In genomic region chr20:61833807-61834610, GRCh38 we compare ENCODE assay signal across 24 cellular contexts.
DNase-seq lines count a peak whose midpoint lies in the region; ATAC-seq, FAIRE-seq and TF ChIP-seq lines count a peak whose summit lies in the region.
"Had no signal": no experiment of that assay in that cellular context is flagged by ENCODE, and none has a peak within 500 bp of the region (broad histone marks: within the 10 kb centered on the region; RNA-seq: fewer than 3 reads in every experiment).

No MANE protein-coding gene starts in this region.

- CTCF ChIA-PET in WTC11 (lab: Charles Lee) (interaction anchor here (1.1 kb wide), 1 partner anchor 110 kb away, joined by 3 read pairs; no protein-coding TSS in a partner anchor), HepG2 (lab: Yijun Ruan, JAX; ENCODE audit: low intra/inter-chr PET ratio, low total read pairs) (no interaction called here)

- DNase-seq in left cardiac atrium = peak; percentile 6
- DNase-seq in cardiac septum (ENCODE audit: low spot score) = no peak
- DNase-seq in WTC11 (ENCODE audit: low spot score) = no peak
- DNase-seq in HepG2 (ENCODE audit: low spot score) = no peak
- DNase-seq in EL = no peak
- no peak for DNase-seq in AG20443 (ENCODE audit: low spot score)
- DNase-seq: Caco-2; CD4-positive, alpha-beta T cell; DMS 273 treated with DMSO at 0.1 percent for 48 hours; DMS79 treated with DMSO at 0.1 percent for 48 hours; GOT3; Kasumi-1; NCI-H1417; NCI-H1694 treated with DMSO at 0.1 percent for 48 hours; NCI-H446; NCI-H526; OCI-M1; SHP77 treated with DMSO at 0.1 percent for 48 hours; T-cell had no signal

- TF ChIP-seq EP300 in HepG2 (IDR thresholded peaks at IDR 0.05; ENCODE audit: low read depth in 2 of 2, low read length in 2 of 2) = no peak
- no peak for TF ChIP-seq EP300 in HepG2 (CRISPR knock-in tag; IDR thresholded peaks at IDR 0.05; ENCODE audit: borderline replicate concordance)

- no peaks in the 10 kb centered on the region; the same call in 1 of the 2 replicates for H4K20me1 ChIP-seq in HepG2 (ENCODE audit: insufficient read depth, low read length)
- H4K20me1 ChIP-seq: BLaER1 had no signal

- in situ Hi-C loops in HepG2 (cut with HindIII; ENCODE audit: extremely low pct_ligation_motif_present, low pct_unique_long_range_greater_than_20kb) = no loop called here

- H3K9me3 ChIP-seq in HepG2 (ENCODE audit: low read length) = no peaks in the 10 kb centered on the region
- H3K9me3 ChIP-seq: BLaER1 had no signal

- no peak overlapping the region for H3K4me3 ChIP-seq in HepG2 (replicated peaks in 1 of 3; ENCODE audit: insufficient read depth in 1 of 3, low read depth in 2 of 3, low read length in 3 of 3)
- H3K4me3 ChIP-seq: BLaER1, GM12878 had no signal

- no peak overlapping the region for H3K4me2 ChIP-seq in HepG2 (ENCODE audit: low read depth, low read length)
- H3K4me2 ChIP-seq: BLaER1 had no signal

- ATAC-seq in left cardiac atrium (no peak), WTC11 (no peak; the same call in 1 of the 2 replicates), HepG2 (no peak)
- ATAC-seq in stimulated activated memory B cell treated with anti-CD40 and anti-IgM and Interleukin-4, amounts not matched to agents 10 μg/mL and 1 μg/mL and 100 μg/mL, for 72 hours = no peak
- ATAC-seq: GM12878, T-cell had no signal

- WGBS in HepG2 (ENCODE audit: low lambda C conversion rate) = 32% methylated on average over 13 of the region's 14 CpGs

- H3K9ac ChIP-seq in HepG2 (ENCODE audit: insufficient read depth, low read depth, low read length) = no peak overlapping the region
- H3K9ac ChIP-seq: BLaER1 had no signal

- no peaks in the 10 kb centered on the region for H3K36me3 ChIP-seq in HepG2 (replicated peaks in 1 of 2; ENCODE audit: control insufficient read depth in 1 of 2, insufficient read depth in 2 of 2, low read length in 2 of 2)
- H3K36me3 ChIP-seq: BLaER1 had no signal

- no peak overlapping the region for H3K4me3 Mint-ChIP-seq in WTC11
- H3K4me3 Mint-ChIP-seq in stimulated activated memory B cell treated with anti-CD40 and anti-IgM and Interleukin-4, amounts not matched to agents 10 μg/mL and 1 μg/mL and 100 μg/mL, for 72 hours = no peak overlapping the region
- H3K4me3 Mint-ChIP-seq: CD4-positive, alpha-beta T cell; IgD-negative memory B cell; T-cell had no signal

- POLR2A ChIA-PET in WTC11 (lab: Charles Lee) = no interaction called here
- POLR2A ChIA-PET in HepG2 (lab: Yijun Ruan, JAX) = no interaction called here

- no peak overlapping the region for H3K27ac ChIP-seq in HepG2 (ENCODE audit: extremely low read length, insufficient read depth, low read length)
- H3K27ac ChIP-seq: BLaER1 had no signal

- H3K4me1 Mint-ChIP-seq in WTC11 = no peaks in the 10 kb centered on the region
- no peaks in the 10 kb centered on the region for H3K4me1 Mint-ChIP-seq in stimulated activated memory B cell treated with anti-CD40 and anti-IgM and Interleukin-4, amounts not matched to agents 10 μg/mL and 1 μg/mL and 100 μg/mL, for 72 hours
- H3K4me1 Mint-ChIP-seq: IgD-negative memory B cell, T-cell had no signal

- TF ChIP-seq CTCF in WTC11 (IDR thresholded peaks at IDR 0.05) (no peak), HepG2 (CRISPR knock-in tag; IDR thresholded peaks at IDR 0.05) (no peak)

- TF ChIP-seq RAD21 in HepG2 (CRISPR knock-in tag; IDR thresholded peaks at IDR 0.05) = no peak

- peaks cover 3% of the 10 kb centered on the region; the same call in 1 of the 2 replicates for H3K36me3 Mint-ChIP-seq in WTC11
- no peaks in the 10 kb centered on the region for H3K36me3 Mint-ChIP-seq in stimulated activated memory B cell treated with anti-CD40 and anti-IgM and Interleukin-4, amounts not matched to agents 10 μg/mL and 1 μg/mL and 100 μg/mL, for 72 hours
- H3K36me3 Mint-ChIP-seq: IgD-negative memory B cell, T-cell had no signal

- H2AFZ ChIP-seq in HepG2 (ENCODE audit: low read length) = no peak overlapping the region

- no peaks in the 10 kb centered on the region for H3K79me2 ChIP-seq in HepG2 (ENCODE audit: insufficient read depth, low read length)

- peaks cover 6% of the 10 kb centered on the region for H3K9me3 Mint-ChIP-seq in WTC11
- no peaks in the 10 kb centered on the region for H3K9me3 Mint-ChIP-seq in stimulated activated memory B cell treated with anti-CD40 and anti-IgM and Interleukin-4, amounts not matched to agents 10 μg/mL and 1 μg/mL and 100 μg/mL, for 72 hours
- H3K9me3 Mint-ChIP-seq: CD4-positive, alpha-beta T cell; T-cell had no signal

- peaks cover 34 to 91% of the 10 kb centered on the region in 2 experiments for H3K27me3 ChIP-seq in HepG2 (ENCODE audit: control insufficient read depth in 1 of 2, insufficient read depth in 2 of 2, low read length in 2 of 2)
- H3K27me3 ChIP-seq: BLaER1 had no signal

- no peak for FAIRE-seq in HepG2 (lab: Jason Lieb, UNC)
- FAIRE-seq: A204.1, GM12878 had no signal

- intact Hi-C loops in left cardiac atrium (cut with DNase I) (no loop called here), cardiac septum (cut with DNase I) (no loop called here), HepG2 (cut with micrococcal nuclease; ENCODE audit: unreplicated experiment) (no loop called here)

- TF ChIP-seq POLR2A in HepG2 (IDR thresholded peaks at IDR 0.05; ENCODE audit: insufficient read depth in 1 of 2, low read depth in 2 of 2, low read length in 2 of 2) = no peak

- peaks cover 20% of the 10 kb centered on the region for H3K27me3 Mint-ChIP-seq in WTC11 (ENCODE audit: low read depth)
- H3K27me3 Mint-ChIP-seq in stimulated activated memory B cell treated with anti-CD40 and anti-IgM and Interleukin-4, amounts not matched to agents 10 μg/mL and 1 μg/mL and 100 μg/mL, for 72 hours = peaks cover 31% of the 10 kb centered on the region
- H3K27me3 Mint-ChIP-seq: CD4-positive, alpha-beta T cell had no signal

- H3K4me1 ChIP-seq in HepG2 (ENCODE audit: insufficient read depth, low read length) = no peaks in the 10 kb centered on the region
- H3K4me1 ChIP-seq: Caco-2 had no signal

- no peak overlapping the region for H3K27ac Mint-ChIP-seq in WTC11
- no peak overlapping the region for H3K27ac Mint-ChIP-seq in stimulated activated memory B cell treated with anti-CD40 and anti-IgM and Interleukin-4, amounts not matched to agents 10 μg/mL and 1 μg/mL and 100 μg/mL, for 72 hours
- H3K27ac Mint-ChIP-seq: CD4-positive, alpha-beta T cell; T-cell had no signal

- no TSS peak for BruUV-seq in HepG2 (replicated peaks; lab: Mats Ljungman, UMichigan)

TF ChIP-seq in WTC11, 78 proteins besides CTCF, POLR2A, EP300 and RAD21:
- no peak for TF ChIP-seq ZNF263 (CRISPR knock-in tag; IDR thresholded peaks at IDR 0.05; ENCODE audit: low read depth)
- peak; percentile 74 for TF ChIP-seq USF1 (CRISPR knock-in tag; IDR thresholded peaks at IDR 0.05)
- peak; percentile 63 for TF ChIP-seq NFYB (CRISPR knock-in tag; conservative IDR thresholded peaks at IDR 0.05; ENCODE audit: low read depth)
- TF ChIP-seq USF2 (CRISPR knock-in tag; IDR thresholded peaks at IDR 0.05) = peak; percentile 80

TF ChIP-seq in HepG2, 621 proteins besides CTCF, POLR2A, EP300 and RAD21:
- TF ChIP-seq ZBTB3 (CRISPR knock-in tag; IDR thresholded peaks at IDR 0.05; ENCODE audit: borderline replicate concordance, low read depth) (no peak), NFYC (CRISPR knock-in tag; IDR thresholded peaks at IDR 0.05) (peak; percentile 27; the same call in 1 of the 2 replicates), USF2 (IDR thresholded peaks at IDR 0.05; ENCODE audit: low read depth, low read length) (0 out of 2 replicates have a peak, but pooled peaks have one; percentile 34), USF2 (CRISPR knock-in tag; IDR thresholded peaks at IDR 0.05; ENCODE audit: borderline replicate concordance) (no peak)
TF ChIP-seq in HepG2: peak in this region for 2.
